In the genomic region with DNA sequence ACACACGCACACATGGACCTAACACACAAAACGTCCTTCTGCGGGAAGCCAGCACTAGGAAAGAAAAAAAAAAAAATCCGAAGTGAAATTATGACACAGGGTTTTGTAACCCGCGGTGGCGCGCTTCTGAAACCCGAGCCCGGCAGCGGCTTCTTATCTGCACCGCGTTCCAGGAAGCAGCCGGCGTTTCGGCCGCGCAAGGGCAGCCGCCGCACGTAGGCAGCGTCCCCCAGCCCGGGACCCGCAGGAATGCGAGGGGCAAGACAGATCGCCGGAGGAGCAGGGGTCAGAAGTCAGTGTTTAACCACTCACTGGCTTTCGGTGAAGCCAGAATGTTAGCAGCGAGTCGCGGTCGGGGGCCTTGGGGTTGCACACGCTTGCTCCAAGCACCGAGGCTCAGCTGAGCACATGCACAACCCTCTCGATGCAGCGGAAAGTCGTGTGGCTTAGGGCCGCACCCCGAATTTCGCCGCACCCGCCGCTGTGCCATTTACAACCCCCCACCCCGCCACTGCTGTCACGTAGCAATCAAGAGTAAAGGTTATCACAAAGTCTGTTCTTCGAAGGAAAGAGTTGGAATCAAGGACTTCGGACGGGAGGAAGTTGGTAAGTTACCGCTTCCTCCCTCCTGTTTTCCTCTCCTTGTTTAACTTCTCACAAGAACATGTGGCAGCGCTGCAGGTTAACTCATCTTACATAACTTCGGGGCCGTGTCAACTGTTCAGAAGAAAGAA, we compare ENCODE assay signal across 8 cellular contexts.
DNase-seq lines count a peak whose midpoint lies in the region; TF ChIP-seq lines count a peak whose summit lies in the region.

No MANE protein-coding gene starts in this region.

- no peaks in the 10 kb centered on the region for H3K27me3 ChIP-seq in GM06990 (replicated peaks; ENCODE audit: control insufficient read depth, insufficient read depth, low read length)

- H3K36me3 ChIP-seq in GM06990 (ENCODE audit: control insufficient read depth, insufficient read depth, low read length): no peaks in the 10 kb centered on the region

- CTCF ChIA-PET in HEK293T (lab: Yijun Ruan, JAX): no interaction called here

- DNase-seq in GM06990 (ENCODE audit: extremely low read depth, insufficient read length) (peak; percentile 84), HEK293T (ENCODE audit: extremely low spot score) (peak; percentile 70), NCI-H2029 (lab: John Stamatoyannopoulos, UW) (peak; percentile 69), cerebellar cortex (ENCODE audit: low spot score) (peak; percentile 62), kidney glomerular epithelial cell (lab: John Stamatoyannopoulos, UW) (peak; percentile 62), NCI-H345 treated with DMSO at 0.1 percent for 48 hours (lab: John Stamatoyannopoulos, UW; ENCODE audit: unreplicated experiment) (no peak)
- peak; percentile 30 for DNase-seq in activated CD4-positive, alpha-beta T cell treated with anti-CD3 and anti-CD28 coated beads for 1 hour
- DNase-seq in stimulated activated CD4-positive, alpha-beta T cell treated with anti-CD3 and anti-CD28 coated beads, Interleukin-15, amount 100 ng/mL, for 24 hours: peak; percentile 93

- peak; percentile 3 for TF ChIP-seq CTCF in GM06990 (IDR thresholded peaks at IDR 0.05; ENCODE audit: insufficient read depth, low read length, poor library complexity, severe bottlenecking)

- H3K4me3 ChIP-seq in GM06990 (replicated peaks; ENCODE audit: low read depth, low read length): peak overlapping the region; percentile 28

- POLR2A ChIA-PET in HEK293T (lab: Yijun Ruan, JAX): interaction anchor here (0.7 kb wide), 1 partner anchor 19 kb away, joined by 3 read pairs; no protein-coding TSS in a partner anchor

TF ChIP-seq in HEK293T, 16 proteins besides CTCF, POLR2A, EP300 and RAD21:
- TF ChIP-seq ELF4 (IDR thresholded peaks at IDR 0.05): peak; percentile 41
- peak; percentile 99 for TF ChIP-seq L3MBTL2 (conservative IDR thresholded peaks at IDR 0.05)
- TF ChIP-seq ZNF384 (IDR thresholded peaks at IDR 0.05): peak; percentile 86
- no peak for TF ChIP-seq ARNT (IDR thresholded peaks at IDR 0.05)
TF ChIP-seq in HEK293T: peak in this region for 3.
